ENCODE assay signal across 8 cellular contexts in genomic region chr9:36036780-36037579, GRCh38. TPM values are rescaled to one million over a fixed set of nuclear protein-coding genes. Genes with fewer than 3 reads are reported as not detected.
DNase-seq lines count a peak whose midpoint lies in the region; ATAC-seq and TF ChIP-seq lines count a peak whose summit lies in the region.

Gene RECK, plus strand, starts transcription at chr9:36036913. Its CDS starts 86 bp downstream, at chr9:36036999.

- H3K4me1 Mint-ChIP-seq in activated naive CD4-positive, alpha-beta T cell treated with anti-CD3 and anti-CD28 coated beads, Interleukin-2, amount 50 U/mL, for 24 hours: peaks cover 46% of the 10 kb centered on the region

- peak within 1 kb of the TSS; percentile 94 for H3K4me3 Mint-ChIP-seq in activated naive CD4-positive, alpha-beta T cell treated with anti-CD3 and anti-CD28 coated beads, Interleukin-2, amount 50 U/mL, for 24 hours

- peak within 1 kb of the TSS; percentile 76 for H3K4me3 ChIP-seq in LNCaP clone FGC (ENCODE audit: low read depth, low read length)

- in situ Hi-C loops in SK-MEL-5 (cut with HindIII; ENCODE audit: low pct_unique_long_range_greater_than_20kb, low sequenced_read_pairs): no loop called here

- peak; percentile 75 for ATAC-seq in GM21717 (IDR thresholded peaks at IDR 0.05; ENCODE audit: unreplicated experiment)

- H3K27ac Mint-ChIP-seq in activated naive CD4-positive, alpha-beta T cell treated with anti-CD3 and anti-CD28 coated beads, Interleukin-2, amount 50 U/mL, for 24 hours: peak within 1 kb of the TSS; percentile 98

- H3K27me3 Mint-ChIP-seq in activated naive CD4-positive, alpha-beta T cell treated with anti-CD3 and anti-CD28 coated beads, Interleukin-2, amount 50 U/mL, for 24 hours: no peaks in the 10 kb centered on the region

- TF ChIP-seq CTCF in LNCaP clone FGC (IDR thresholded peaks at IDR 0.05; ENCODE audit: control insufficient read depth, extremely low read depth, insufficient read depth): no peak

- peak; percentile 33 for DNase-seq in DMS153 treated with DMSO at 0.1 percent for 48 hours (lab: John Stamatoyannopoulos, UW; ENCODE audit: unreplicated experiment)
- no peak for DNase-seq in LNCaP clone FGC (ENCODE audit: low read depth)
- DNase-seq in SK-MEL-5 (ENCODE audit: low read depth, low spot score): peak; percentile 74
- no peak for DNase-seq in glomerular endothelial cell (ENCODE audit: extremely low read depth, low read depth, low spot score)
- peak; percentile 86 for DNase-seq in occipital lobe (lab: John Stamatoyannopoulos, UW)
- DNase-seq in substantia nigra (lab: John Stamatoyannopoulos, UW): peak in 48 of 49 donors; percentile 46 to 96 (median 83)

- no peaks in the 10 kb centered on the region for H3K9me3 Mint-ChIP-seq in activated naive CD4-positive, alpha-beta T cell treated with anti-CD3 and anti-CD28 coated beads, Interleukin-2, amount 50 U/mL, for 24 hours

- no peaks in the 10 kb centered on the region for H3K36me3 Mint-ChIP-seq in activated naive CD4-positive, alpha-beta T cell treated with anti-CD3 and anti-CD28 coated beads, Interleukin-2, amount 50 U/mL, for 24 hours

- H3K27ac ChIP-seq in substantia nigra (ENCODE audit: low read depth, low read length, poor library complexity, severe bottlenecking): peak within 1 kb of the TSS; percentile 86

RNA-seq across cellular contexts. Expression of gene RECK, which starts in this region (rescaled TPM):
- total RNA-seq in SK-MEL-5 (2014; rRNA removed; shearing (Covaris generic)): 7.9 and 10.0 TPM in 2 replicates
- 8.7 and 10.6 TPM in 2 replicates for polyA plus RNA-seq in SK-MEL-5 (2015; cell fraction: cytosol; rRNA removed)
- 7.9 and 8.8 TPM in 2 replicates for polyA plus RNA-seq in SK-MEL-5 (2015; cell fraction: nucleus; rRNA removed)
- 16.4 and 18.7 TPM in 2 replicates for total RNA-seq in glomerular endothelial cell
- total RNA-seq in occipital lobe: 7.5 TPM

Comparison
In these comparisons a context has a peak if more than half of its experiments do, and no peak if none do; other contexts are left out.
1. DNase-seq: peak in DMS153 treated with DMSO at 0.1 percent for 48 hours (single experiment), SK-MEL-5 (single experiment), occipital lobe (single experiment) and substantia nigra (48 of 49); none in LNCaP clone FGC (single experiment) and glomerular endothelial cell (single experiment).